In the genomic region with DNA sequence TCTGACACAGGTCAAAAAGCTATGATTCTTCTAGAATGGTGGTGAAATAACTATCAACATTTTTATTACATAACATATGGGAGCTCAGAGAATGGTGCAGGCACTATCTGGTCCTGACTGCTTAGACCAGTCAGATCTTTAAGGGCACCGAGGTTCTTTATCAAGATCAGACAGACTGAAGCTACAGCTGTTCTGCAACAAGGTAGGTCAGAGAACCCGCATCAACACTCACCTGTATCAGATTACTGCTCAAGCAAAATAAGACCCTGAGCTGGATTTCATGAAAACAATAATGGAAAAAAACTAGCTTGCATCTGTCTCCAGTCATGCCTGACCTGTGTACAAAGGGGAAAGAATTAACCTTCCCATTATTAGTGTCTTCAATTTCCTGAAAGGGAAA, we compare ENCODE assay signal across 21 cellular contexts.
"Had no signal": no experiment of that assay in that cellular context is flagged by ENCODE, and none has a peak within 500 bp of the region (broad histone marks: within the 10 kb centered on the region; RNA-seq: fewer than 3 reads in every experiment).

No MANE protein-coding gene starts in this region.

- DNase-seq: activated CD4-positive, alpha-beta T cell treated with anti-CD3 and anti-CD28 coated beads, Interleukin-2, amount 10 ng/mL, durations not matched to agents 7 days and 5 days; activated CD4-positive, CD25-positive, alpha-beta regulatory T cell; activated effector memory CD4-positive, alpha-beta T cell treated with anti-CD3 and anti-CD28 coated beads, Interleukin-2, amount 50 U/mL, for 16 hours; activated T-cell treated with anti-CD3 and anti-CD28 coated beads, Interleukin-2, amount 50 U/mL, for 4 hours; amygdala; dermis blood vessel endothelial cell; endodermal cell; erythroblast; immature natural killer cell; left cardiac atrium; midbrain; posterior cingulate gyrus; thyroid gland; uterus had no signal

- H3K9me3 ChIP-seq: right atrium auricular region, thyroid gland, uterus had no signal

- H3K4me3 Mint-ChIP-seq: activated CD4-positive, alpha-beta T cell treated with anti-CD3 and anti-CD28 coated beads, Interleukin-2, amount 10 ng/mL, durations not matched to agents 7 days and 5 days; activated naive CD8-positive, alpha-beta T cell; activated T-cell treated with anti-CD3 and anti-CD28 coated beads, Interleukin-2, amount 50 U/mL, for 4 hours; brain; central memory CD8-positive, alpha-beta T cell; endodermal cell; immature natural killer cell; neural progenitor cell had no signal

- H3K4me1 Mint-ChIP-seq: activated CD4-positive, alpha-beta T cell treated with anti-CD3 and anti-CD28 coated beads, Interleukin-2, amount 10 ng/mL, durations not matched to agents 7 days and 5 days; brain; central memory CD8-positive, alpha-beta T cell; immature natural killer cell; neural progenitor cell had no signal

- H3K4me3 ChIP-seq: lung, neural progenitor cell, right atrium auricular region, skin epidermis, thyroid gland, uterus had no signal

- H3K27me3 ChIP-seq: neural progenitor cell, right atrium auricular region, thyroid gland had no signal

- H3K4me1 ChIP-seq: neural progenitor cell, right atrium auricular region, thyroid gland, uterus had no signal

- H3K27me3 Mint-ChIP-seq: activated CD4-positive, alpha-beta T cell treated with anti-CD3 and anti-CD28 coated beads, Interleukin-2, amount 10 ng/mL, durations not matched to agents 7 days and 5 days; activated naive CD8-positive, alpha-beta T cell; central memory CD8-positive, alpha-beta T cell had no signal

- H3K36me3 Mint-ChIP-seq: activated naive CD8-positive, alpha-beta T cell; brain; immature natural killer cell; neural progenitor cell had no signal

- H3K9ac ChIP-seq: neural progenitor cell had no signal

- H3K36me3 ChIP-seq: neural progenitor cell, right atrium auricular region, thyroid gland, uterus had no signal

- H3K27ac Mint-ChIP-seq: activated CD4-positive, alpha-beta T cell treated with anti-CD3 and anti-CD28 coated beads, Interleukin-2, amount 10 ng/mL, durations not matched to agents 7 days and 5 days; activated naive CD8-positive, alpha-beta T cell; brain; endodermal cell; immature natural killer cell; neural progenitor cell had no signal

- H3K27ac ChIP-seq: neural progenitor cell, right atrium auricular region, skin epidermis, thyroid gland, uterus had no signal

- H3K9me3 Mint-ChIP-seq: activated CD4-positive, alpha-beta T cell treated with anti-CD3 and anti-CD28 coated beads, Interleukin-2, amount 10 ng/mL, durations not matched to agents 7 days and 5 days; activated T-cell treated with anti-CD3 and anti-CD28 coated beads, Interleukin-2, amount 50 U/mL, for 4 hours; brain; neural progenitor cell had no signal
